In the genomic region with DNA sequence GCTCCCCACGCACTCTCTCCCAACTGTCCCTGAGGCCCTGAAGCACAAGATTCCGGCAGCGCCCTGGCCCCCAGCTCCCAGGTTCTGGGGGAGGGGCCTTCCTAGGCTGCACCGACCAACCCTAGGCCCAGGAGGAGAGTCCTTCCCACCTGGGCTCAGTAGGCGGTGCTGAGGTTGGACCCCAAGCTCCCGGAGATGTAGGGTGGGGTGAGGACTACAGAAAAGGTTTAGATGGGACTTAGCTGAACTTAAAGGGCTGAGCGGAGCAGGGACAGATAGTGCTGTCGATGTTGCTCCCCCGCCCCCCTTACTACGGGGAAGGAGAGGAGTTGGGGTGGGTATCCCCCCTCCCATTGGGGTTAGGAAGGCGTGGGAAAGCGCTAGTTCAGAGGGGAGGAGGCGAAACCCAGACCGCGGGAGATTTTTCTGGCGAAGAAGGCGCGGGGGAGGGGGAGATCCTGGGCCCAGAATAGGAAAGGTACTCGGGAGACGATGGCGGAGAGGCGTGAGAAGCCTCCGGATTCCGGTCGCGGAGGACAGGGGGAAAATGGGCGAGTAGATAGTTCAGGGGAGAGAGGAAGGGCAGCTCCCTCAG, we compare ENCODE assay signal across 1 cellular context.
TF ChIP-seq lines count a peak whose summit lies in the region.

No MANE protein-coding gene starts in this region.

TF ChIP-seq in HepG2, 621 proteins besides CTCF, POLR2A, EP300 and RAD21 (continues in another document):
- TF ChIP-seq PHF8 (CRISPR knock-in tag; IDR thresholded peaks at IDR 0.05) (peak; percentile 43; the same call in 1 of the 2 replicates), GATAD2A (CRISPR knock-in tag; IDR thresholded peaks at IDR 0.05) (peak; percentile 38; the same call in 1 of the 2 replicates), ZBTB4 (CRISPR knock-in tag; IDR thresholded peaks at IDR 0.05; ENCODE audit: borderline replicate concordance) (no peak), ZMYM3 (CRISPR knock-in tag; IDR thresholded peaks at IDR 0.05) (no peak), ZNF605 (CRISPR knock-in tag; IDR thresholded peaks at IDR 0.05) (no peak), RFX1 (IDR thresholded peaks at IDR 0.05) (no peak), ZNF589 (CRISPR knock-in tag; conservative IDR thresholded peaks at IDR 0.05) (0 out of 2 replicates have a peak, but pooled peaks have one; percentile 23), ATF1 (CRISPR knock-in tag; IDR thresholded peaks at IDR 0.05) (no peak), ZNF350 (CRISPR knock-in tag; IDR thresholded peaks at IDR 0.05; ENCODE audit: borderline replicate concordance, low read depth) (0 out of 2 replicates have a peak, but pooled peaks have one; percentile 41), ZFY (CRISPR knock-in tag; IDR thresholded peaks at IDR 0.05) (0 out of 2 replicates have a peak, but pooled peaks have one; percentile 18), BCL3 (CRISPR knock-in tag; IDR thresholded peaks at IDR 0.05) (no peak), TSC22D2 (CRISPR knock-in tag; IDR thresholded peaks at IDR 0.05; ENCODE audit: borderline replicate concordance) (no peak), CCAR2 (optimal IDR thresholded peaks at IDR 0.05; ENCODE audit: low read depth, low read length) (no peak), POLR2G (IDR thresholded peaks at IDR 0.05; ENCODE audit: low read depth, low read length) (0 out of 2 replicates have a peak, but pooled peaks have one; percentile 19), TAF1 (CRISPR knock-in tag; IDR thresholded peaks at IDR 0.05) (peak; percentile 56; the same call in 1 of the 2 replicates), ZNF367 (CRISPR knock-in tag; IDR thresholded peaks at IDR 0.05; ENCODE audit: borderline replicate concordance) (no peak), THAP9 (CRISPR knock-in tag; IDR thresholded peaks at IDR 0.05; ENCODE audit: borderline replicate concordance) (0 out of 2 replicates have a peak, but pooled peaks have one; percentile 25), CC2D1A (CRISPR knock-in tag; IDR thresholded peaks at IDR 0.05) (no peak), TFAP4 (IDR thresholded peaks at IDR 0.05; ENCODE audit: borderline replicate concordance, low read depth) (peak; percentile 42; the same call in 1 of the 2 replicates), KDM1A (CRISPR knock-in tag; IDR thresholded peaks at IDR 0.05) (no peak), ZEB1 (IDR thresholded peaks at IDR 0.05; ENCODE audit: insufficient replicate concordance, low read depth) (no peak), ZBTB40 (IDR thresholded peaks at IDR 0.05) (no peak), ZBTB40 (CRISPR knock-in tag; IDR thresholded peaks at IDR 0.05) (no peak), ZKSCAN1 (IDR thresholded peaks at IDR 0.05; ENCODE audit: low read length) (no peak), NFE2L1 (CRISPR knock-in tag; IDR thresholded peaks at IDR 0.05; ENCODE audit: borderline replicate concordance) (no peak), ZNF557 (CRISPR knock-in tag; IDR thresholded peaks at IDR 0.05) (no peak)
- TF ChIP-seq, protein P1, sequence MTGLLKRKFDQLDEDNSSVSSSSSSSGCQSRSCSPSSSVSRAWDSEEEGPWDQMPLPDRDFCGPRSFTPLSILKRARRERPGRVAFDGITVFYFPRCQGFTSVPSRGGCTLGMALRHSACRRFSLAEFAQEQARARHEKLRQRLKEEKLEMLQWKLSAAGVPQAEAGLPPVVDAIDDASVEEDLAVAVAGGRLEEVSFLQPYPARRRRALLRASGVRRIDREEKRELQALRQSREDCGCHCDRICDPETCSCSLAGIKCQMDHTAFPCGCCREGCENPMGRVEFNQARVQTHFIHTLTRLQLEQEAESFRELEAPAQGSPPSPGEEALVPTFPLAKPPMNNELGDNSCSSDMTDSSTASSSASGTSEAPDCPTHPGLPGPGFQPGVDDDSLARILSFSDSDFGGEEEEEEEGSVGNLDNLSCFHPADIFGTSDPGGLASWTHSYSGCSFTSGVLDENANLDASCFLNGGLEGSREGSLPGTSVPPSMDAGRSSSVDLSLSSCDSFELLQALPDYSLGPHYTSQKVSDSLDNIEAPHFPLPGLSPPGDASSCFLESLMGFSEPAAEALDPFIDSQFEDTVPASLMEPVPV (CRISPR knock-in tag; IDR thresholded peaks at IDR 0.05): peak; percentile 57; the same call in 1 of the 2 replicates
- TF ChIP-seq, protein P2, sequence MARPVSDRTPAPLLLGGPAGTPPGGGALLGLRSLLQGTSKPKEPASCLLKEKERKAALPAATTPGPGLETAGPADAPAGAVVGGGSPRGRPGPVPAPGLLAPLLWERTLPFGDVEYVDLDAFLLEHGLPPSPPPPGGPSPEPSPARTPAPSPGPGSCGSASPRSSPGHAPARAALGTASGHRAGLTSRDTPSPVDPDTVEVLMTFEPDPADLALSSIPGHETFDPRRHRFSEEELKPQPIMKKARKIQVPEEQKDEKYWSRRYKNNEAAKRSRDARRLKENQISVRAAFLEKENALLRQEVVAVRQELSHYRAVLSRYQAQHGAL (CRISPR knock-in tag; IDR thresholded peaks at IDR 0.05; ENCODE audit: not compliant biosample characterization): no peak
- TF ChIP-seq, protein P3, sequence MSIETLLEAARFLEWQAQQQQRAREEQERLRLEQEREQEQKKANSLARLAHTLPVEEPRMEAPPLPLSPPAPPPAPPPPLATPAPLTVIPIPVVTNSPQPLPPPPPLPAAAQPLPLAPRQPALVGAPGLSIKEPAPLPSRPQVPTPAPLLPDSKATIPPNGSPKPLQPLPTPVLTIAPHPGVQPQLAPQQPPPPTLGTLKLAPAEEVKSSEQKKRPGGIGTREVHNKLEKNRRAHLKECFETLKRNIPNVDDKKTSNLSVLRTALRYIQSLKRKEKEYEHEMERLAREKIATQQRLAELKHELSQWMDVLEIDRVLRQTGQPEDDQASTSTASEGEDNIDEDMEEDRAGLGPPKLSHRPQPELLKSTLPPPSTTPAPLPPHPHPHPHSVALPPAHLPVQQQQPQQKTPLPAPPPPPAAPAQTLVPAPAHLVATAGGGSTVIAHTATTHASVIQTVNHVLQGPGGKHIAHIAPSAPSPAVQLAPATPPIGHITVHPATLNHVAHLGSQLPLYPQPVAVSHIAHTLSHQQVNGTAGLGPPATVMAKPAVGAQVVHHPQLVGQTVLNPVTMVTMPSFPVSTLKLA (IDR thresholded peaks at IDR 0.05): no peak
- TF ChIP-seq, protein P4, sequence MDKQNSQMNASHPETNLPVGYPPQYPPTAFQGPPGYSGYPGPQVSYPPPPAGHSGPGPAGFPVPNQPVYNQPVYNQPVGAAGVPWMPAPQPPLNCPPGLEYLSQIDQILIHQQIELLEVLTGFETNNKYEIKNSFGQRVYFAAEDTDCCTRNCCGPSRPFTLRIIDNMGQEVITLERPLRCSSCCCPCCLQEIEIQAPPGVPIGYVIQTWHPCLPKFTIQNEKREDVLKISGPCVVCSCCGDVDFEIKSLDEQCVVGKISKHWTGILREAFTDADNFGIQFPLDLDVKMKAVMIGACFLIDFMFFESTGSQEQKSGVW (CRISPR knock-in tag; IDR thresholded peaks at IDR 0.05; ENCODE audit: borderline replicate concordance): no peak
